17 cellular contexts compared by ENCODE assay signal in genomic region chr5:60477849-60478248, GRCh38.
DNase-seq lines count a peak whose midpoint lies in the region; ATAC-seq, FAIRE-seq and TF ChIP-seq lines count a peak whose summit lies in the region.
"Had no signal": no experiment of that assay in that cellular context is flagged by ENCODE, and none has a peak within 500 bp of the region (broad histone marks: within the 10 kb centered on the region; RNA-seq: fewer than 3 reads in every experiment).

No MANE protein-coding gene starts in this region.

- H3K27ac ChIP-seq in HepG2 (ENCODE audit: extremely low read length, insufficient read depth, low read length) (no peak overlapping the region), right lobe of liver (no peak overlapping the region), ascending aorta (peak overlapping the region; percentile 63 to 69), aorta (ENCODE audit: low read depth in 1 of 2, low read length in 2 of 2) (peak overlapping the region; percentile 11 to 58)
- H3K27ac ChIP-seq: 22Rv1 had no signal

- POLR2A ChIA-PET in HepG2 (lab: Yijun Ruan, JAX) = interaction anchor here (0.9 kb wide), 1 partner anchor 10 kb away, joined by 3 read pairs; no protein-coding TSS in a partner anchor

- ATAC-seq in HepG2 (no peak), right lobe of liver (no peak), aorta (ENCODE audit: low FRiP score) (no peak), GM18907 (IDR thresholded peaks at IDR 0.05; ENCODE audit: unreplicated experiment) (no peak)

- no peak for TF ChIP-seq CTCF in HepG2 (CRISPR knock-in tag; IDR thresholded peaks at IDR 0.05)
- no peak for TF ChIP-seq CTCF in right lobe of liver (IDR thresholded peaks at IDR 0.05)
- TF ChIP-seq CTCF in ascending aorta (IDR thresholded peaks at IDR 0.05) = no peak
- TF ChIP-seq CTCF in Calu3 (IDR thresholded peaks at IDR 0.05; ENCODE audit: unreplicated experiment) = no peak

- TF ChIP-seq EP300 in HepG2 (IDR thresholded peaks at IDR 0.05; ENCODE audit: low read depth in 2 of 2, low read length in 2 of 2) (no peak), HepG2 (CRISPR knock-in tag; IDR thresholded peaks at IDR 0.05; ENCODE audit: borderline replicate concordance) (no peak)

- TF ChIP-seq RAD21 in HepG2 (CRISPR knock-in tag; IDR thresholded peaks at IDR 0.05) = no peak

- no peak overlapping the region for H3K9ac ChIP-seq in HepG2 (ENCODE audit: insufficient read depth, low read depth, low read length)

- no peak overlapping the region for H3K4me3 Mint-ChIP-seq in Calu3 (ENCODE audit: low read depth, unreplicated experiment)
- H3K4me3 Mint-ChIP-seq: CD4-positive, alpha-beta memory T cell; HFFc6 had no signal

- H3K9me3 Mint-ChIP-seq in Calu3 (ENCODE audit: low read depth, unreplicated experiment) = peaks cover 2% of the 10 kb centered on the region

- H3K4me2 ChIP-seq in HepG2 (ENCODE audit: low read depth, low read length) = no peak overlapping the region

- no peaks in the 10 kb centered on the region for H3K36me3 ChIP-seq in HepG2 (replicated peaks in 1 of 2; ENCODE audit: control insufficient read depth in 1 of 2, insufficient read depth in 2 of 2, low read length in 2 of 2)
- H3K36me3 ChIP-seq in right lobe of liver = no peaks in the 10 kb centered on the region
- no peaks in the 10 kb centered on the region for H3K36me3 ChIP-seq in ascending aorta
- H3K36me3 ChIP-seq in aorta (ENCODE audit: control insufficient read depth in 1 of 2, insufficient read depth in 2 of 2, low read length in 1 of 2) = peaks cover 0 to 2% of the 10 kb centered on the region in 2 donors
- H3K36me3 ChIP-seq: HAP-1 had no signal

- no peak overlapping the region for H2AFZ ChIP-seq in HepG2 (ENCODE audit: low read length)

- in situ Hi-C loops in HepG2 (cut with HindIII; ENCODE audit: extremely low pct_ligation_motif_present, low pct_unique_long_range_greater_than_20kb) = no loop called here

- H3K4me1 Mint-ChIP-seq in Calu3 (ENCODE audit: low read depth, unreplicated experiment) = no peaks in the 10 kb centered on the region
- H3K4me1 Mint-ChIP-seq: CD4-positive, alpha-beta memory T cell had no signal

- intact Hi-C loops in HepG2 (cut with micrococcal nuclease; ENCODE audit: unreplicated experiment) (no loop called here), right lobe of liver (cut with DNase I) (no loop called here), ascending aorta (cut with DNase I) (no loop called here), aorta (cut with DNase I) (loop anchor here in 1 of 2 donors (5.0 kb wide), 2 partner anchors 64 to 119 kb away; no protein-coding TSS in a partner anchor), Calu3 (cut with micrococcal nuclease; ENCODE audit: unreplicated experiment) (no loop called here)

- no peak overlapping the region for H3K4me3 ChIP-seq in HepG2 (replicated peaks in 1 of 3; ENCODE audit: insufficient read depth in 1 of 3, low read depth in 2 of 3, low read length in 3 of 3)
- H3K4me3 ChIP-seq in right lobe of liver = no peak overlapping the region
- H3K4me3 ChIP-seq in ascending aorta = no peak overlapping the region
- no peak overlapping the region for H3K4me3 ChIP-seq in aorta (ENCODE audit: low read length in 2 of 2)
- H3K4me3 ChIP-seq: HAP-1 had no signal

- H4K20me1 ChIP-seq in HepG2 (ENCODE audit: insufficient read depth, low read length) = no peaks in the 10 kb centered on the region

- FAIRE-seq in HepG2 (lab: Jason Lieb, UNC) = no peak
- FAIRE-seq: G401.6, H54 had no signal

- H3K9me3 ChIP-seq in HepG2 (ENCODE audit: low read length) (peaks cover 5% of the 10 kb centered on the region), right lobe of liver (no peaks in the 10 kb centered on the region), ascending aorta (peaks cover 0 to 4% of the 10 kb centered on the region in 2 donors), aorta (ENCODE audit: control insufficient read depth, low read length) (peaks cover 2% of the 10 kb centered on the region)
- H3K9me3 ChIP-seq: HAP-1 had no signal

- H3K27me3 Mint-ChIP-seq in Calu3 (ENCODE audit: unreplicated experiment) = peaks cover 7% of the 10 kb centered on the region
- H3K27me3 Mint-ChIP-seq: CD4-positive, alpha-beta memory T cell had no signal

- H3K27ac Mint-ChIP-seq in Calu3 (ENCODE audit: unreplicated experiment) = no peak overlapping the region
- H3K27ac Mint-ChIP-seq: CD4-positive, alpha-beta memory T cell; HFFc6 had no signal

- TF ChIP-seq POLR2A in HepG2 (IDR thresholded peaks at IDR 0.05; ENCODE audit: insufficient read depth in 1 of 2, low read depth in 2 of 2, low read length in 2 of 2) = no peak
- no peak for TF ChIP-seq POLR2A in right lobe of liver (IDR thresholded peaks at IDR 0.05)

- peaks cover 55% of the 10 kb centered on the region for H3K4me1 ChIP-seq in HepG2 (ENCODE audit: insufficient read depth, low read length)
- H3K4me1 ChIP-seq in right lobe of liver = no peaks in the 10 kb centered on the region
- peaks cover 0 to 15% of the 10 kb centered on the region in 2 donors for H3K4me1 ChIP-seq in ascending aorta
- H3K4me1 ChIP-seq in aorta (ENCODE audit: control insufficient read depth in 1 of 2, insufficient read depth in 2 of 2, low read length in 2 of 2) = peaks cover 6 to 7% of the 10 kb centered on the region in 2 donors
- H3K4me1 ChIP-seq: HAP-1 had no signal

- CTCF ChIA-PET in HepG2 (lab: Yijun Ruan, JAX; ENCODE audit: low intra/inter-chr PET ratio, low total read pairs) = no interaction called here
- CTCF ChIA-PET in Calu3 (lab: Charles Lee) = no interaction called here

- no peaks in the 10 kb centered on the region for H3K36me3 Mint-ChIP-seq in Calu3 (ENCODE audit: insufficient read depth, unreplicated experiment)
- H3K36me3 Mint-ChIP-seq: CD4-positive, alpha-beta memory T cell had no signal

- H3K79me2 ChIP-seq in HepG2 (ENCODE audit: insufficient read depth, low read length) = peaks cover 2% of the 10 kb centered on the region

- no peaks in the 10 kb centered on the region for H3K27me3 ChIP-seq in HepG2 (ENCODE audit: control insufficient read depth in 1 of 2, insufficient read depth in 2 of 2, low read length in 2 of 2)
- no peaks in the 10 kb centered on the region for H3K27me3 ChIP-seq in right lobe of liver
- H3K27me3 ChIP-seq in ascending aorta = no peaks in the 10 kb centered on the region
- H3K27me3 ChIP-seq in aorta (ENCODE audit: control insufficient read depth in 1 of 2, insufficient read depth in 2 of 2, low read length in 1 of 2) = no peaks in the 10 kb centered on the region

- BruUV-seq in HepG2 (replicated peaks; lab: Mats Ljungman, UMichigan) = no TSS peak
- no TSS peak for BruUV-seq in Calu3 (replicated peaks; lab: Mats Ljungman, UMichigan)

- DNase-seq in HepG2 (ENCODE audit: low spot score) (no peak), right lobe of liver (no peak), ascending aorta (ENCODE audit: low spot score in 2 of 2) (no peak), aorta (no peak), Calu3 (no peak)
- DNase-seq: C1 segment of cervical spinal cord; CD4-positive, alpha-beta memory T cell; COR-L47; DMS153; DND-41; GOT3; HFFc6 had no signal

TF ChIP-seq in HepG2, 621 proteins besides CTCF, POLR2A, EP300 and RAD21:
- no peak for TF ChIP-seq TAF15 (IDR thresholded peaks at IDR 0.05; ENCODE audit: low read depth, low read length, poor library complexity, severe bottlenecking)
- TF ChIP-seq RBAK (CRISPR knock-in tag; IDR thresholded peaks at IDR 0.05) = peak; percentile 93
- TF ChIP-seq BRD4 (CRISPR knock-in tag; IDR thresholded peaks at IDR 0.05) = no peak

Comparison
In these comparisons a context has a peak if more than half of its experiments do, and no peak if none do; other contexts are left out.
1. H3K27ac ChIP-seq: peak in ascending aorta (2 of 2) and aorta (2 of 2); none in HepG2 (single experiment) and right lobe of liver (0 of 3).